19 cellular contexts compared by ENCODE assay signal in genomic region chr6:12271594-12271993, GRCh38. TPM values are rescaled to one million over a fixed set of nuclear protein-coding genes. Genes with fewer than 3 reads are reported as not detected.
DNase-seq lines count a peak whose midpoint lies in the region; ATAC-seq and TF ChIP-seq lines count a peak whose summit lies in the region.
"Had no signal": no experiment of that assay in that cellular context is flagged by ENCODE, and none has a peak within 500 bp of the region (broad histone marks: within the 10 kb centered on the region; RNA-seq: fewer than 3 reads in every experiment).

No MANE protein-coding gene starts in this region.

- no peak overlapping the region for H3K9ac ChIP-seq in mammary epithelial cell (ENCODE audit: insufficient read depth, low read length)
- no peak overlapping the region for H3K9ac ChIP-seq in HCT116 (ENCODE audit: low read length)
- H3K9ac ChIP-seq: BLaER1 treated with 17β-estradiol and CSF1 and Interleukin-3, amounts not matched to agents 10 nM and 100 nM had no signal

- H3K9me2 ChIP-seq in HCT116 (ENCODE audit: insufficient read depth) = no peaks in the 10 kb centered on the region

- H3K4me3 ChIP-seq in mammary epithelial cell (replicated peaks in 1 of 3; ENCODE audit: insufficient read depth in 1 of 3, low read depth in 2 of 3, low read length in 3 of 3) (no peak overlapping the region), HCT116 (replicated peaks in 1 of 2; ENCODE audit: low read depth in 1 of 2, low read length in 2 of 2) (no peak overlapping the region)
- H3K4me3 ChIP-seq: A549; BLaER1 treated with 17β-estradiol and CSF1 and Interleukin-3, amounts not matched to agents 10 nM and 100 nM had no signal

- in situ Hi-C loops in mammary epithelial cell (cut with MboI; ENCODE audit: low sequenced_read_pairs in 2 of 2) = no loop called here

- no peak for DNase-seq in mammary epithelial cell
- no peak for DNase-seq in MCF 10A (ENCODE audit: unreplicated experiment)
- no peak for DNase-seq in HCT116 (ENCODE audit: low read depth, low spot score)
- peak; percentile 36 for DNase-seq in OCI-M1 (lab: John Stamatoyannopoulos, UW)
- DNase-seq in epithelial cell of prostate (ENCODE audit: low read depth, low spot score) = no peak
- DNase-seq in activated CD4-positive, alpha-beta T cell treated with anti-CD3 and anti-CD28 coated beads for 48 hours = no peak
- DNase-seq: AML-193; Caco-2; Calu3; CD4-positive, alpha-beta T cell; CD8-positive, alpha-beta T cell; DMS79 treated with DMSO at 0.1 percent for 48 hours; GF-D8 had no signal

- H3K79me2 ChIP-seq in mammary epithelial cell (ENCODE audit: insufficient read depth, low read length) (no peaks in the 10 kb centered on the region), HCT116 (ENCODE audit: insufficient read depth, low read length) (no peaks in the 10 kb centered on the region)

- peaks cover 14% of the 10 kb centered on the region for H3K4me1 Mint-ChIP-seq in MCF 10A (ENCODE audit: insufficient read depth, unreplicated experiment)
- H3K4me1 Mint-ChIP-seq: B cell had no signal

- H3K27me3 Mint-ChIP-seq in MCF 10A (ENCODE audit: insufficient read depth, unreplicated experiment) = no peaks in the 10 kb centered on the region
- H3K27me3 Mint-ChIP-seq: CD4-positive, alpha-beta T cell had no signal

- no peak overlapping the region for H3K4me3 Mint-ChIP-seq in MCF 10A (ENCODE audit: unreplicated experiment)
- H3K4me3 Mint-ChIP-seq: B cell; CD4-positive, alpha-beta T cell; CD8-positive, alpha-beta T cell had no signal

- H4K20me1 ChIP-seq in mammary epithelial cell (ENCODE audit: insufficient read depth, low read length) (no peaks in the 10 kb centered on the region), HCT116 (ENCODE audit: insufficient read depth) (no peaks in the 10 kb centered on the region)
- H4K20me1 ChIP-seq: BLaER1 treated with 17β-estradiol and CSF1 and Interleukin-3, amounts not matched to agents 10 nM and 100 nM had no signal

- H3K9me3 ChIP-seq in mammary epithelial cell (replicated peaks; ENCODE audit: insufficient read depth, low read length) (peaks cover 3% of the 10 kb centered on the region), HCT116 (ENCODE audit: control insufficient read depth in 1 of 2, insufficient read depth in 1 of 2, low read depth in 1 of 2, low read length in 2 of 2) (no peaks in the 10 kb centered on the region)
- H3K9me3 ChIP-seq: Caco-2 had no signal

- H3K27ac ChIP-seq in mammary epithelial cell (ENCODE audit: insufficient read depth, low read depth, low read length) (no peak overlapping the region), HCT116 (ENCODE audit: low read depth, low read length) (no peak overlapping the region), epithelial cell of prostate (peak overlapping the region; percentile 26)
- H3K27ac ChIP-seq: 22Rv1; A549; BLaER1 treated with 17β-estradiol and CSF1 and Interleukin-3, amounts not matched to agents 10 nM and 100 nM; C4-2B had no signal

- BruUV-seq in mammary epithelial cell (replicated peaks; lab: Mats Ljungman, UMichigan) (TSS peak; percentile 97), MCF 10A (replicated peaks; lab: Mats Ljungman, UMichigan) (no TSS peak), HCT116 (replicated peaks; lab: Mats Ljungman, UMichigan) (no TSS peak)

- H3K36me3 ChIP-seq in mammary epithelial cell (ENCODE audit: insufficient read depth, low read length) (no peaks in the 10 kb centered on the region), HCT116 (ENCODE audit: control insufficient read depth in 1 of 2, insufficient read depth in 2 of 2, low read length in 2 of 2) (no peaks in the 10 kb centered on the region)
- H3K36me3 ChIP-seq: BLaER1 treated with 17β-estradiol and CSF1 and Interleukin-3, amounts not matched to agents 10 nM and 100 nM had no signal

- dilution Hi-C loops in mammary epithelial cell (cut with HindIII; ENCODE audit: low sequenced_read_pairs) = no loop called here

- CTCF ChIA-PET in mammary epithelial cell (lab: Charles Lee; ENCODE audit: low non-redundant PET) = no interaction called here
- CTCF ChIA-PET in MCF 10A (lab: Yijun Ruan, JAX) = interaction anchor here (0.7 kb wide), 1 partner anchor 16 kb away, joined by 4 read pairs; no protein-coding TSS in a partner anchor
- CTCF ChIA-PET in HCT116 (lab: Charles Lee) = no interaction called here

- no peak for TF ChIP-seq POLR2A in HCT116 (IDR thresholded peaks at IDR 0.05; ENCODE audit: borderline replicate concordance, extremely low read depth, insufficient read depth, insufficient read length)

- peaks cover 7% of the 10 kb centered on the region for H3K9me3 Mint-ChIP-seq in MCF 10A (ENCODE audit: unreplicated experiment)

- RAD21 ChIA-PET in HCT116 (lab: Charles Lee; ENCODE audit: low non-redundant PET in 1 of 2, low total read pairs in 2 of 2, uncharacterized antibody in 2 of 2, unreplicated experiment in 2 of 2) = no interaction called here

- 100% methylated on average over 1 of the region's 1 CpG for WGBS in mammary epithelial cell (ENCODE audit: low coverage, missing lambda C conversion rate)

- intact Hi-C loops in mammary epithelial cell (cut with micrococcal nuclease) = no loop called here
- intact Hi-C loops in MCF 10A (cut with micrococcal nuclease) = no loop called here
- intact Hi-C loops in HCT116 (cut with micrococcal nuclease) = no loop called here

- H3K4me2 ChIP-seq in mammary epithelial cell (ENCODE audit: insufficient read depth, low read depth, low read length) = no peak overlapping the region
- no peak overlapping the region for H3K4me2 ChIP-seq in HCT116 (ENCODE audit: low read length)
- H3K4me2 ChIP-seq: A549; BLaER1 treated with 17β-estradiol and CSF1 and Interleukin-3, amounts not matched to agents 10 nM and 100 nM had no signal

- H2AFZ ChIP-seq in mammary epithelial cell (ENCODE audit: low read depth, low read length) = no peak overlapping the region
- no peak overlapping the region for H2AFZ ChIP-seq in HCT116 (ENCODE audit: low read depth, low read length, poor library complexity, severe bottlenecking)

- peaks cover 2% of the 10 kb centered on the region for H3K4me1 ChIP-seq in mammary epithelial cell (ENCODE audit: insufficient read depth, low read length)
- H3K4me1 ChIP-seq in HCT116 (ENCODE audit: control insufficient read depth in 1 of 2, insufficient read depth in 2 of 2, low read length in 2 of 2) = peaks cover 0 to 3% of the 10 kb centered on the region in 2 experiments; a peak in 2 of 4 replicates
- H3K4me1 ChIP-seq: Caco-2 had no signal

- no peak for TF ChIP-seq CTCF in mammary epithelial cell (conservative IDR thresholded peaks at IDR 0.05 in 1 of 2, IDR thresholded peaks at IDR 0.05 in 1 of 2; ENCODE audit: extremely low read depth in 1 of 2, insufficient read depth in 1 of 2, low read depth in 1 of 2, low read length in 2 of 2)
- TF ChIP-seq CTCF in MCF 10A (IDR thresholded peaks at IDR 0.05; ENCODE audit: unreplicated experiment) = no peak
- TF ChIP-seq CTCF in HCT116 (IDR thresholded peaks at IDR 0.05 in 2 of 3, conservative IDR thresholded peaks at IDR 0.05 in 1 of 3; ENCODE audit: borderline replicate concordance in 1 of 3, insufficient read depth in 1 of 3, low read depth in 2 of 3, low read length in 2 of 3) = no peak

- ATAC-seq in HCT116 (no peak), GM18907 (IDR thresholded peaks at IDR 0.05; ENCODE audit: unreplicated experiment) (no peak)
- ATAC-seq: A549; CD8-positive, alpha-beta T cell had no signal

- H3K27me3 ChIP-seq in mammary epithelial cell (ENCODE audit: insufficient read depth, low read length) (no peaks in the 10 kb centered on the region), HCT116 (ENCODE audit: insufficient read depth, low read length) (no peaks in the 10 kb centered on the region)
- H3K27me3 ChIP-seq: BLaER1 treated with 17β-estradiol and CSF1 and Interleukin-3, amounts not matched to agents 10 nM and 100 nM had no signal

- H3K36me3 Mint-ChIP-seq in MCF 10A (ENCODE audit: insufficient read depth, unreplicated experiment) = no peaks in the 10 kb centered on the region

- POLR2A ChIA-PET in MCF 10A (lab: Yijun Ruan, JAX) (interaction anchor here (0.6 to 0.7 kb wide), 2 partner anchors 19 to 1576 kb away, joined by 3 to 4 read pairs; no protein-coding TSS in a partner anchor), HCT116 (lab: Charles Lee) (no interaction called here)

- no peak for TF ChIP-seq RAD21 in HCT116 (IDR thresholded peaks at IDR 0.05; ENCODE audit: low read depth)

- H3K27ac Mint-ChIP-seq in MCF 10A (ENCODE audit: low read depth, unreplicated experiment) = no peak overlapping the region
- H3K27ac Mint-ChIP-seq: B cell; CD4-positive, alpha-beta T cell; CD8-positive, alpha-beta T cell had no signal

TF ChIP-seq in HCT116, 20 proteins besides CTCF, POLR2A, EP300 and RAD21:
- 0 out of 2 replicates have a peak, but pooled peaks have one; percentile 28 for TF ChIP-seq CBX3 (IDR thresholded peaks at IDR 0.05; ENCODE audit: low read depth)
- no peak for TF ChIP-seq SP1 (IDR thresholded peaks at IDR 0.05; ENCODE audit: low read depth)
TF ChIP-seq in HCT116: peak in this region for 1.

RNA-seq across cellular contexts. Expression of gene EDN1, which starts 18.6 kb away (rescaled TPM):
- total RNA-seq in mammary epithelial cell (10 to 100 TPM in 1 of 2 donors, 1 to 10 TPM in 1; 8.9 to 11.3 TPM), MCF 10A (2022) (1.2 and 2.7 TPM in 2 replicates), HCT116 (2021; ENCODE audit: unreplicated experiment) (0.22 TPM)
- polyA plus RNA-seq in mammary epithelial cell = 2.5 TPM
- polyA minus RNA-seq in mammary epithelial cell = 0.78 TPM
- polyA plus RNA-seq in HCT116 (2012) = 0.25 and 0.26 TPM in 2 replicates
